ENCODE assay signal across 9 cellular contexts in the genomic region with DNA sequence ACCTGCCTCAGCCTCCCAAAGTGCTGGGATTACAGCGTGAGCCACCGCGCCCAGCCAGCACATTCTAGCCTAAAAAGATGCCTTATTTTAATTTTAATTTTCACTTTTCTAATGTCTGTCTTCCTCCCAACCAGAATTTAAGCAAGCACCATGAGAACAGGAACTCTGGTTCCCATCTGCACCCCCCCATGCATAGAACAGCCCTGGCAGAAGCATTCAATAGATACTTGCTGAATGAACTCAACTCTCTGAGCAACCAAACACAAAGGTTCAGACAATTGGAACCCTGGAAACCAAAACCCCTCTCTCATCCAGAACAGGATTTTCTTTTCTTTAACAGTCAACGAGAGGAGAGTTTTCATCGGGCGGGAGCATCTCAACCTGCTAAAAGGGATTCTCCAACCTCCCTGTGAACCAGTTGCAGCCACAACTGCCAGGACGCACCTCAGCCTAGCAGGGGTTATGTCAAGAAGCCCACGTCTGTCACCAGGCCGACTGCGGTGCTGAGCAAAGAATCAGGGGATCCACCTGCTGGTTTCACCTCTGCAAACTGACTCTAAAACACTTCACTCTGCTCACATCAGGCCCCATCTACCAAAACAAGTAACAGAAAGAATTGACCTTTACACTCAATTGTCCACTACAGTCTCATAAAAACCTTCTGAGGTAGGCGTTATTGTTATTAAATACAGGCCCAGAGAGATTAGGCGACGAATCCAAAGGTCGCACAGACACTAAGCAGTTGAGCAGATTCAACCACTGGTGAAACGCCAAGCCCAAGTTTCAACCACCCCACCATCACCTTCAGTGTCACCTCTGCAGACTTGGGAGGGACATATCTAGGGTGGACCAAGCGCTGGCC. TPM values are rescaled to one million over a fixed set of nuclear protein-coding genes. Genes with fewer than 3 reads are reported as not detected.
A peak's percentile ranks its signal among the peaks of the same experiment; 100 is the strongest.
DNase-seq lines count a peak whose midpoint lies in the region; ATAC-seq and TF ChIP-seq lines count a peak whose summit lies in the region.
"Had no signal": no experiment of that assay in that cellular context is flagged by ENCODE, and none has a peak within 500 bp of the region (broad histone marks: within the 10 kb centered on the region; RNA-seq: fewer than 3 reads in every experiment).

No MANE protein-coding gene starts in this region.

- intact Hi-C loops in psoas muscle (cut with DNase I) = no loop called here

- H3K79me2 ChIP-seq in OCI-LY3 (ENCODE audit: low read length) = peaks cover 23% of the 10 kb centered on the region

- peak overlapping the region; percentile 73 for H3K4me3 ChIP-seq in GM12864 (ENCODE audit: low read depth, low read length)
- H3K4me3 ChIP-seq in OCI-LY3 (ENCODE audit: low read length) = peak overlapping the region; percentile 76
- H3K4me3 ChIP-seq in epithelial cell of proximal tubule (ENCODE audit: low read depth, low read length) = peak overlapping the region; percentile 56
- H3K4me3 ChIP-seq in psoas muscle = peak overlapping the region; percentile 68

- H3K36me3 ChIP-seq in OCI-LY3 (replicated peaks; ENCODE audit: low read depth, low read length) (no peaks in the 10 kb centered on the region), psoas muscle (ENCODE audit: insufficient read depth in 1 of 2, low read depth in 1 of 2) (peaks cover 0 to 36% of the 10 kb centered on the region in 2 donors)

- 43 to 57% (median 48%) methylated on average over 16 of the region's 16 CpGs for WGBS in psoas muscle, 3 donors

- ATAC-seq in psoas muscle (no peak), GM21529 (IDR thresholded peaks at IDR 0.05; ENCODE audit: unreplicated experiment) (no peak)

- no peak overlapping the region for H2AFZ ChIP-seq in OCI-LY3 (ENCODE audit: low read depth, low read length)

- TF ChIP-seq CTCF in GM12864 (IDR thresholded peaks at IDR 0.05; ENCODE audit: low read depth, low read length, missing control alignments) (no peak), OCI-LY3 (IDR thresholded peaks at IDR 0.05; ENCODE audit: low read depth, low read length) (no peak), epithelial cell of proximal tubule (conservative IDR thresholded peaks at IDR 0.05; ENCODE audit: low read depth, low read length) (no peak), psoas muscle (IDR thresholded peaks at IDR 0.05) (no peak)

- peak overlapping the region; percentile 98 for H3K4me2 ChIP-seq in OCI-LY3 (ENCODE audit: low read length)

- H3K27ac ChIP-seq in OCI-LY3 (ENCODE audit: low read length) (no peak overlapping the region), psoas muscle (peak overlapping the region; percentile 80)

- H3K9me3 ChIP-seq in OCI-LY3 (ENCODE audit: insufficient read depth, low read length) = no peaks in the 10 kb centered on the region
- H3K9me3 ChIP-seq in psoas muscle = no peaks in the 10 kb centered on the region

- peak overlapping the region; percentile 50; the same call in 1 of the 2 replicates for H3K9ac ChIP-seq in OCI-LY3 (ENCODE audit: low read length)

- peaks cover 13% of the 10 kb centered on the region for H3K4me1 ChIP-seq in OCI-LY3 (ENCODE audit: low read length)
- peaks cover 69% of the 10 kb centered on the region for H3K4me1 ChIP-seq in psoas muscle

- H3K27me3 ChIP-seq in OCI-LY3 (ENCODE audit: low read depth, low read length) (no peaks in the 10 kb centered on the region), psoas muscle (ENCODE audit: insufficient read depth in 3 of 3, low read length in 2 of 3) (no peaks in the 10 kb centered on the region)

- no peak for DNase-seq in GM12864 (ENCODE audit: low read depth)
- no peak for DNase-seq in epithelial cell of proximal tubule (ENCODE audit: low read depth)
- no peak for DNase-seq in psoas muscle
- DNase-seq in NK-92 treated with Interleukin-12 subunit alpha and Interleukin-12 subunit beta, amount 100 ng/mL, for 24 hours (lab: John Stamatoyannopoulos, UW) = no peak
- no peak for DNase-seq in central memory CD4-positive, alpha-beta T cell
- DNase-seq in mesenteric fat pad (ENCODE audit: low spot score) = no peak
- DNase-seq: NCI-H2081 had no signal

- H4K20me1 ChIP-seq in OCI-LY3 (ENCODE audit: insufficient read depth, low read length) = peaks cover 13% of the 10 kb centered on the region; the same call in 1 of the 2 replicates

RNA-seq across cellular contexts. Expression of gene KIAA2013, which starts 1.7 kb away (rescaled TPM):
- total RNA-seq in epithelial cell of proximal tubule (82.2 and 100 TPM in 2 replicates), psoas muscle (10 to 100 TPM; 29.7 to 35.8 (median 33.4) TPM), mesenteric fat pad (35.9 TPM)
- polyA plus RNA-seq in psoas muscle = 10 to 100 TPM; 24.4 to 79.7 (median 34.7) TPM

RNA-seq across cellular contexts. Expression of gene PLOD1, which starts 10.0 kb away (rescaled TPM):
- total RNA-seq in epithelial cell of proximal tubule = 108 and 147 TPM in 2 replicates
- 10 to 100 TPM; 25.1 to 52.3 (median 35.7) TPM for total RNA-seq in psoas muscle
- polyA plus RNA-seq in psoas muscle = 10 to 100 TPM; 33.5 to 48.6 (median 39.1) TPM
- 66.9 TPM for total RNA-seq in mesenteric fat pad

RNA-seq across cellular contexts. Expression of gene MFN2, which starts 55.7 kb away (rescaled TPM):
- total RNA-seq in epithelial cell of proximal tubule (53.6 and 63.2 TPM in 2 replicates), psoas muscle (100 to 1,000 TPM; 245 to 542 (median 320) TPM), mesenteric fat pad (93.6 TPM)
- polyA plus RNA-seq in psoas muscle = 100 to 1,000 TPM; 163 to 225 (median 177) TPM
